In the genomic region with DNA sequence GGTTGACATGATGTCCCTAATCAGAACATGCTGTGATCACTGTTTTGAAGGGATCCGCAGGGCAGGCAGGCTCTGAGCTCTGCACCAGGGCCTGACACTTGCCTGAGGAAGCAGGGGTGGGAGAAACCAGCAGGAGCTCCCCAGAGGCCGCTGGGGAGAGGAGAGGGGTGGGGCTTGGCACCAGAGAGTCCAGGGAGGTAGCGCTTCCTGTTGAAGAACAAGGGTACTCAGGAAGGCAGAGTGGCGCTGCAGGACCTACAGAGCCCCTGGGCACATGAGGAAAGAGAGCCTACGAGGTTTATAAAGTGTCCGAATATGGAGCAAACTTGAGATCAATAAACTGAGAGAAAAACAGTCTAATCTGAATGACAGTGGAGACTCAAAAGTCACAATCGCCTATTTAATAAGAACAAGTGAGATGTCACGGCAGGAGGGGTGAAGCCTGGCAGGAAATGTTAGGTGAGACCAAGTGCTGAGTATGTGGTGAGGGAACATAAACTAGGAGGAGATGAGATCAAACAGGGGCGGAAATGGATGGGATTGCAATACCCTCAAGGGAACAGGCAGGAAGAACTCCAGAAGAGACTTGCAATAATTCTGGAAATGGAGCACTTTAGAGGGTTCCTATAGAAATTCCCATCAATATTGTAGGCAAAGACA, we compare ENCODE assay signal across 11 cellular contexts. TPM values are rescaled to one million over a fixed set of nuclear protein-coding genes. Genes with fewer than 3 reads are reported as not detected.
DNase-seq lines count a peak whose midpoint lies in the region; ATAC-seq and TF ChIP-seq lines count a peak whose summit lies in the region.
"Had no signal": no experiment of that assay in that cellular context is flagged by ENCODE, and none has a peak within 500 bp of the region (broad histone marks: within the 10 kb centered on the region; RNA-seq: fewer than 3 reads in every experiment).

No MANE protein-coding gene starts in this region.

- no peaks in the 10 kb centered on the region for H3K79me2 ChIP-seq in hepatocyte

- WGBS in hepatocyte (ENCODE audit: low lambda C conversion rate, missing lambda C conversion rate): 20% methylated on average over 9 of the region's 9 CpGs
- WGBS in prostate gland: 17% methylated on average over 9 of the region's 9 CpGs

- H3K36me3 ChIP-seq in hepatocyte (replicated peaks; ENCODE audit: insufficient read depth, low read depth): no peaks in the 10 kb centered on the region
- H3K36me3 ChIP-seq in Peyer's patch: no peaks in the 10 kb centered on the region
- no peaks in the 10 kb centered on the region for H3K36me3 ChIP-seq in prostate gland

- H3K27me3 ChIP-seq in hepatocyte (peaks cover 73% of the 10 kb centered on the region), Peyer's patch (peaks cover 0 to 8% of the 10 kb centered on the region in 2 donors), prostate gland (replicated peaks; ENCODE audit: insufficient read depth) (peaks cover 17% of the 10 kb centered on the region)

- no peaks in the 10 kb centered on the region for H3K9me3 ChIP-seq in hepatocyte (ENCODE audit: low read depth)
- no peaks in the 10 kb centered on the region for H3K9me3 ChIP-seq in Peyer's patch
- no peaks in the 10 kb centered on the region for H3K9me3 ChIP-seq in prostate gland

- TF ChIP-seq POLR2A in Peyer's patch (IDR thresholded peaks at IDR 0.05) (no peak), prostate gland (IDR thresholded peaks at IDR 0.05) (no peak)

- peak overlapping the region; percentile 28 for H3K4me2 ChIP-seq in hepatocyte

- intact Hi-C loops in prostate gland (cut with DNase I): no loop called here

- H3K9me2 ChIP-seq in hepatocyte (replicated peaks; ENCODE audit: insufficient read depth): no peaks in the 10 kb centered on the region

- H4K20me1 ChIP-seq in hepatocyte (ENCODE audit: insufficient read depth, poor library complexity, severe bottlenecking): no peaks in the 10 kb centered on the region

- ATAC-seq in GM21447 (IDR thresholded peaks at IDR 0.05; ENCODE audit: unreplicated experiment): peak; percentile 42
- ATAC-seq: activated T-helper 17 cell treated with anti-CD3 and anti-CD28 coated beads, Interleukin-2, amount 50 U/mL, for 72 hours; left lobe of liver had no signal

- H2AFZ ChIP-seq in hepatocyte: no peak overlapping the region

- H3K27ac ChIP-seq in hepatocyte (no peak overlapping the region), Peyer's patch (no peak overlapping the region), prostate gland (no peak overlapping the region)
- H3K27ac ChIP-seq: skin epidermis had no signal

- TF ChIP-seq CTCF in hepatocyte (IDR thresholded peaks at IDR 0.05; ENCODE audit: poor library complexity) (no peak), Peyer's patch (IDR thresholded peaks at IDR 0.05) (no peak), prostate gland (IDR thresholded peaks at IDR 0.05) (no peak)

- peaks cover 10% of the 10 kb centered on the region for H3K4me1 ChIP-seq in hepatocyte (ENCODE audit: insufficient read depth)
- peaks cover 0 to 10% (median 2%) of the 10 kb centered on the region in 4 donors for H3K4me1 ChIP-seq in Peyer's patch
- no peaks in the 10 kb centered on the region for H3K4me1 ChIP-seq in prostate gland (replicated peaks)

- H3K4me3 ChIP-seq in hepatocyte (no peak overlapping the region), Peyer's patch (no peak overlapping the region), prostate gland (no peak overlapping the region)
- H3K4me3 ChIP-seq: skin epidermis had no signal

- DNase-seq in DMS153 treated with DMSO at 0.1 percent for 48 hours (lab: John Stamatoyannopoulos, UW; ENCODE audit: unreplicated experiment): peak; percentile 95
- DNase-seq in NCI-H1105 treated with DMSO at 0.1 percent for 48 hours (lab: John Stamatoyannopoulos, UW): peak; percentile 11
- DNase-seq in hepatocyte (ENCODE audit: low spot score): peak; percentile 32
- DNase-seq in NCI-H2227 treated with DMSO at 0.1 percent for 48 hours (lab: John Stamatoyannopoulos, UW): no peak
- DNase-seq in pons (ENCODE audit: low spot score): no peak
- no peak for DNase-seq in Peyer's patch
- no peak for DNase-seq in prostate gland (ENCODE audit: low spot score)

RNA-seq across cellular contexts. Expression of a gene that starts 5.8 kb away (rescaled TPM):
- not detected in 2 replicates for total RNA-seq in hepatocyte
- 0.13 TPM in 1 of 2 replicates, not detected in the other for polyA plus RNA-seq in hepatocyte
- not detected for total RNA-seq in Peyer's patch
- under 1 TPM in 1 of 2 donors, not detected in 1; 0.23 TPM for total RNA-seq in prostate gland
- total RNA-seq: activated T-helper 17 cell treated with anti-CD3 and anti-CD28 coated beads, Interleukin-2, amount 50 U/mL, for 72 hours; left lobe of liver had no signal

Comparison
In these comparisons a context has a peak if more than half of its experiments do, and no peak if none do; other contexts are left out.
1. DNase-seq: peak in DMS153 treated with DMSO at 0.1 percent for 48 hours (single experiment), NCI-H1105 treated with DMSO at 0.1 percent for 48 hours (single experiment) and hepatocyte (single experiment); none in NCI-H2227 treated with DMSO at 0.1 percent for 48 hours (single experiment), pons (single experiment), Peyer's patch (0 of 3) and prostate gland (single experiment).